Comparison of ENCODE assay signal across 1 cellular context in the genomic region with DNA sequence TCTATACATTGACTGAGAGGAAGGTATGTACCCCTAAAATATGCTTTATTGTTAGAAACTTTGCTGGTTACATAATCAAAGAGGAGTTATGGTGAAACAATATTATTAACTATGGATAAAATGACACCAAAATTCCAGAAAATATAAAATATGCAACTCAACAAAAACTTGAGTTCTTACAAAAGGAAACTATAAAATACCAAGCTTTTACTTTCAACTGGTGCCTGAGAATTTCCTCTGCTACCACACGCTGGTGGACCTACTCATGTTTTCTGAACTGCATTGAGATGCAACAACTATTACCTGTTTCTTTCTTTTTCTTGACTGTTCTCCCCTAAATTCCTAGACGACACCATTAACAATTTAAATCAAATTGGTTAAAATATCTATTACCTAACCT.
A peak's percentile ranks its signal among the peaks of the same experiment; 100 is the strongest.
TF ChIP-seq lines count a peak whose summit lies in the region.

No MANE protein-coding gene starts in this region.

TF ChIP-seq in K562, 482 proteins besides CTCF, POLR2A, EP300 and RAD21:
- TF ChIP-seq ZNF316 (IDR thresholded peaks at IDR 0.05) (peak; percentile 74), ILK (tag; IDR thresholded peaks at IDR 0.05; ENCODE audit: borderline replicate concordance, low read depth) (no peak), C11orf30 (IDR thresholded peaks at IDR 0.05; ENCODE audit: low read depth) (peak; percentile 80)
